In genomic region chr2:214881647-214882205, GRCh38 we compare ENCODE assay signal across 16 cellular contexts.
DNase-seq lines count a peak whose midpoint lies in the region; ATAC-seq and TF ChIP-seq lines count a peak whose summit lies in the region.
"Had no signal": no experiment of that assay in that cellular context is flagged by ENCODE, and none has a peak within 500 bp of the region (broad histone marks: within the 10 kb centered on the region; RNA-seq: fewer than 3 reads in every experiment).

No MANE protein-coding gene starts in this region.

- DNase-seq in Ammon's horn (ENCODE audit: low spot score) (peak; percentile 44), LNCaP clone FGC (ENCODE audit: low read depth) (peak; percentile 58), brain microvascular endothelial cell (peak; percentile 10), iris pigment epithelial cell (ENCODE audit: low read depth) (peak; percentile 36), SKM-1 (lab: John Stamatoyannopoulos, UW; ENCODE audit: unreplicated experiment) (no peak), WTC11 (ENCODE audit: low spot score) (no peak)
- DNase-seq: activated CD8-positive, alpha-beta memory T cell treated with anti-CD3 and anti-CD28 coated beads for 24 hours; Caco-2; GF-D8; NCI-H2171 treated with DMSO at 0.1 percent for 48 hours; right cardiac atrium; stimulated activated CD4-positive, alpha-beta T cell treated with anti-CD3 and anti-CD28 coated beads, Interleukin-2, amount 100 ng/mL, for 48 hours; T-helper 1 cell had no signal

- no peak overlapping the region for H3K27ac Mint-ChIP-seq in WTC11
- H3K27ac Mint-ChIP-seq: activated T-helper 1 cell treated with anti-CD3 and anti-CD28 coated beads, Interleukin-12 subunit alpha, Interleukin-12 subunit beta, Interleukin-2, Interleukin-4 antibody, amounts not matched to agents 30 ng/mL and 10 ng/mL and 1 ng/mL, durations not matched to agents 14 hours and 24 hours and 36 hours had no signal

- in situ Hi-C loops in brain microvascular endothelial cell (cut with HindIII; ENCODE audit: low pct_ligation_motif_present, low sequenced_read_pairs): no loop called here

- peaks cover 6% of the 10 kb centered on the region; the same call in 1 of the 2 replicates for H3K9me3 Mint-ChIP-seq in WTC11
- H3K9me3 Mint-ChIP-seq: activated T-helper 1 cell treated with anti-CD3 and anti-CD28 coated beads, Interleukin-12 subunit alpha, Interleukin-12 subunit beta, Interleukin-2, Interleukin-4 antibody, amounts not matched to agents 30 ng/mL and 10 ng/mL and 1 ng/mL, durations not matched to agents 14 hours and 24 hours and 36 hours had no signal

- H3K4me1 Mint-ChIP-seq in WTC11: no peaks in the 10 kb centered on the region

- TF ChIP-seq CTCF in LNCaP clone FGC (IDR thresholded peaks at IDR 0.05; ENCODE audit: control insufficient read depth, extremely low read depth, insufficient read depth) (no peak), brain microvascular endothelial cell (IDR thresholded peaks at IDR 0.05; ENCODE audit: low read depth, low read length, missing control alignments) (no peak), WTC11 (IDR thresholded peaks at IDR 0.05) (no peak)

- no peaks in the 10 kb centered on the region for H3K27me3 ChIP-seq in brain microvascular endothelial cell (replicated peaks)

- no peak overlapping the region for H3K4me3 Mint-ChIP-seq in WTC11
- H3K4me3 Mint-ChIP-seq: activated T-helper 1 cell treated with anti-CD3 and anti-CD28 coated beads, Interleukin-12 subunit alpha, Interleukin-12 subunit beta, Interleukin-2, Interleukin-4 antibody, amounts not matched to agents 30 ng/mL and 10 ng/mL and 1 ng/mL, durations not matched to agents 14 hours and 24 hours and 36 hours had no signal

- no peak overlapping the region for H3K4me3 ChIP-seq in LNCaP clone FGC (ENCODE audit: low read depth, low read length)
- H3K4me3 ChIP-seq in brain microvascular endothelial cell (ENCODE audit: low read depth, low read length): no peak overlapping the region

- no peaks in the 10 kb centered on the region for H3K36me3 ChIP-seq in brain microvascular endothelial cell (replicated peaks)

- H3K36me3 Mint-ChIP-seq in WTC11: no peaks in the 10 kb centered on the region

- no peak overlapping the region for H3K27ac ChIP-seq in brain microvascular endothelial cell

- CTCF ChIA-PET in WTC11 (lab: Charles Lee): no interaction called here

- POLR2A ChIA-PET in WTC11 (lab: Charles Lee): no interaction called here

- no peaks in the 10 kb centered on the region for H3K27me3 Mint-ChIP-seq in WTC11 (ENCODE audit: low read depth)

- ATAC-seq in HG03565 (IDR thresholded peaks at IDR 0.05; ENCODE audit: unreplicated experiment): no peak
- ATAC-seq in WTC11: no peak
- ATAC-seq in HG03469 (IDR thresholded peaks at IDR 0.05; ENCODE audit: unreplicated experiment): no peak
- ATAC-seq: right cardiac atrium had no signal

TF ChIP-seq in WTC11, 78 proteins besides CTCF, POLR2A, EP300 and RAD21:
- TF ChIP-seq ETV6 (CRISPR knock-in tag; IDR thresholded peaks at IDR 0.05): no peak

Comparison
In these comparisons a context has a peak if more than half of its experiments do, and no peak if none do; other contexts are left out.
1. DNase-seq: peak in Ammon's horn (single experiment), LNCaP clone FGC (single experiment), brain microvascular endothelial cell (single experiment) and iris pigment epithelial cell (single experiment); none in SKM-1 (single experiment) and WTC11 (single experiment).